In the genomic region with DNA sequence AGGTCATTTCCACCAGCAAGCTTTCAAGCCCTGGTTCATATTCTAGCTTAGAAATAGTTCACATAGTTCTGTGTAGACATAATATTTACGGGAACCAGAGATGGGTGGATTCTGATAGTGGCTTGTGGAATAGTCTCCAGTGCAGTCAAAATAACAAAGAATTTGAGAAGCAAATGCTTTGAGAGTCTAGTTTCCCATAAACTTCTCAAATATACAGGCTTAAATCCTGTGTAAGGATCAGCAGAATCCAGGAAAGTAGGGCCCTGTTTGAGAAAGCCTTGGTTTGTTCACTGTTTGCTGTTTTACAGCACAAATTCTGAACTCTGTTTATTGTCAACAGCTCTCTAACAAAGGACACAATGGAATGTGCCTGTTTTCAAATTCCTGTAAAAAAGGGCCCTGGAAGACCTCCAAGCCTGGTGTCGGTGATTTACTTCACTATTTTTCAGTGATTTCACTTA, we compare ENCODE assay signal across 14 cellular contexts. TPM values are rescaled to one million over a fixed set of nuclear protein-coding genes. Genes with fewer than 3 reads are reported as not detected.
DNase-seq lines count a peak whose midpoint lies in the region; ATAC-seq, FAIRE-seq and TF ChIP-seq lines count a peak whose summit lies in the region.
"Had no signal": no experiment of that assay in that cellular context is flagged by ENCODE, and none has a peak within 500 bp of the region (broad histone marks: within the 10 kb centered on the region; RNA-seq: fewer than 3 reads in every experiment).

No MANE protein-coding gene starts in this region.

- no peak for TF ChIP-seq POLR2A in H1 (IDR thresholded peaks at IDR 0.05; ENCODE audit: control extremely low read depth in 1 of 2, low read depth in 2 of 2, low read length in 2 of 2)
- no peak for TF ChIP-seq POLR2A in suprapubic skin (IDR thresholded peaks at IDR 0.05)

- H3K27me3 Mint-ChIP-seq in HFFc6 (ENCODE audit: insufficient read depth) = peaks cover 2% of the 10 kb centered on the region; the same call in 1 of the 2 replicates

- no peak overlapping the region for H3K23ac ChIP-seq in H1 (ENCODE audit: insufficient read length)
- no peak overlapping the region for H3K23ac ChIP-seq in mesendoderm (ENCODE audit: low read length)

- H3K23me2 ChIP-seq in H1 (ENCODE audit: low read depth, low read length) = no peaks in the 10 kb centered on the region

- H2BK5ac ChIP-seq in H1 (ENCODE audit: low read depth, low read length) (no peak overlapping the region), mesendoderm (ENCODE audit: low read length) (no peak overlapping the region)

- peaks cover 19% of the 10 kb centered on the region for H3K4me1 Mint-ChIP-seq in HFFc6 (ENCODE audit: low read depth)
- H3K4me1 Mint-ChIP-seq: immature natural killer cell had no signal

- 82% methylated on average over 2 of the region's 2 CpGs; no CpG with 5 or more reads in 1 of the 2 experiments for WGBS in H1 (ENCODE audit: extremely low coverage in 1 of 2, insufficient coverage in 1 of 2, insufficient read length in 1 of 2, insufficient replicate concordance in 2 of 2, low coverage in 1 of 2, low lambda C conversion rate in 2 of 2, missing lambda C conversion rate in 1 of 2), 2 experiments
- no CpG with 5 or more reads among the region's 2 CpGs for WGBS in mesendoderm (ENCODE audit: extremely low coverage, insufficient coverage, low lambda C conversion rate)
- WGBS in suprapubic skin = 43% methylated on average over 2 of the region's 2 CpGs

- CTCF ChIA-PET in H1 (lab: Charles Lee; ENCODE audit: partially characterized antibody) = interaction anchor here (0.7 to 2.6 kb wide), 13 partner anchors 8 to 221 kb away, joined by 3 to 9 read pairs (median 4); no protein-coding TSS in a partner anchor

- no peak overlapping the region for H3K14ac ChIP-seq in H1 (ENCODE audit: insufficient read length)

- H3K4me2 ChIP-seq in H1 (ENCODE audit: insufficient read depth in 1 of 2, low read depth in 2 of 2, low read length in 2 of 2) = no peak overlapping the region
- no peak overlapping the region for H3K4me2 ChIP-seq in mesendoderm (ENCODE audit: low read length)

- H3K4ac ChIP-seq in H1 (replicated peaks; ENCODE audit: insufficient read length, low read depth, low read length) = no peak overlapping the region
- H3K4ac ChIP-seq in mesendoderm (ENCODE audit: low read depth, low read length) = no peak overlapping the region

- no peak overlapping the region for H3K4me3 ChIP-seq in H1 (ENCODE audit: extremely low read depth in 1 of 4, insufficient read depth in 2 of 4, low read depth in 3 of 4, low read length in 4 of 4)
- H3K4me3 ChIP-seq in mesendoderm (ENCODE audit: low read length) = no peak overlapping the region
- H3K4me3 ChIP-seq in suprapubic skin = no peak overlapping the region

- no peak for TF ChIP-seq CTCF in HFFc6 (IDR thresholded peaks at IDR 0.05)
- TF ChIP-seq CTCF in H1 (IDR thresholded peaks at IDR 0.05; ENCODE audit: control extremely low read depth in 1 of 3, insufficient read depth in 1 of 3, low read depth in 1 of 3, low read length in 3 of 3) = no peak
- no peak for TF ChIP-seq CTCF in suprapubic skin (IDR thresholded peaks at IDR 0.05)

- POLR2A ChIA-PET in H1 (lab: Charles Lee; ENCODE audit: partially characterized antibody) = interaction anchor here (1.0 to 5.9 kb wide), 8 partner anchors 9 to 27 kb away, joined by 3 to 54 read pairs (median 14); a partner anchor contains a TSS

- no peak overlapping the region for H4K91ac ChIP-seq in H1 (replicated peaks; ENCODE audit: insufficient read length, low read length)

- no peak overlapping the region for H3K27ac ChIP-seq in H1 (ENCODE audit: low read depth, low read length)
- no peak overlapping the region for H3K27ac ChIP-seq in mesendoderm (ENCODE audit: low read depth, low read length)
- peak overlapping the region; percentile 57 for H3K27ac ChIP-seq in suprapubic skin

- H4K8ac ChIP-seq in H1 (ENCODE audit: extremely low read depth, insufficient read depth, low read length) = no peak overlapping the region
- peak overlapping the region; percentile 56 for H4K8ac ChIP-seq in mesendoderm (ENCODE audit: low read depth, low read length)

- H3K4me1 ChIP-seq in H1 (replicated peaks in 1 of 4; ENCODE audit: control insufficient read depth in 3 of 4, insufficient read depth in 4 of 4, low read length in 3 of 4) (peaks cover 4 to 7% (median 6%) of the 10 kb centered on the region in 4 experiments; a peak in 5 of 7 replicates), mesendoderm (ENCODE audit: control insufficient read depth, low read depth, low read length) (no peaks in the 10 kb centered on the region), suprapubic skin (peaks cover 37% of the 10 kb centered on the region)

- ATAC-seq in GM21381 (IDR thresholded peaks at IDR 0.05; ENCODE audit: unreplicated experiment) (no peak), GM18909 (IDR thresholded peaks at IDR 0.05; ENCODE audit: poor library complexity, unreplicated experiment) (no peak)
- ATAC-seq: activated CD8-positive, alpha-beta T cell treated with anti-CD3 and anti-CD28 coated beads, Interleukin-2, amount 10 ng/mL, durations not matched to agents 7 days and 5 days had no signal

- peak overlapping the region; percentile 81 for H3K27ac Mint-ChIP-seq in HFFc6
- H3K27ac Mint-ChIP-seq: activated CD8-positive, alpha-beta T cell treated with anti-CD3 and anti-CD28 coated beads, Interleukin-2, amount 10 ng/mL, durations not matched to agents 7 days and 5 days had no signal

- peak overlapping the region; percentile 24 for H2AFZ ChIP-seq in H1 (ENCODE audit: low read length)

- FAIRE-seq in H1 (lab: Jason Lieb, UNC) = no peak
- FAIRE-seq: D721Med had no signal

- H3K56ac ChIP-seq in H1 (replicated peaks; ENCODE audit: insufficient read length, low read depth, low read length) = no peak overlapping the region
- H3K56ac ChIP-seq in mesendoderm (ENCODE audit: low read length) = peak overlapping the region; percentile 5

- no peaks in the 10 kb centered on the region for H3K9me3 Mint-ChIP-seq in HFFc6

- no peak overlapping the region; the same call in 1 of the 2 replicates for H2BK12ac ChIP-seq in H1 (ENCODE audit: low read depth, low read length)

- H2AK5ac ChIP-seq in H1 (ENCODE audit: low read depth, low read length) (no peak overlapping the region), mesendoderm (ENCODE audit: low read length) (no peak overlapping the region)

- H2BK20ac ChIP-seq in H1 (ENCODE audit: low read length) = no peak overlapping the region

- H3K36me3 ChIP-seq in H1 (ENCODE audit: control insufficient read depth in 2 of 4, insufficient read depth in 4 of 4, low read length in 3 of 4) (no peaks in the 10 kb centered on the region), mesendoderm (ENCODE audit: control insufficient read depth, insufficient read depth, low read length) (no peaks in the 10 kb centered on the region), suprapubic skin (no peaks in the 10 kb centered on the region)

- H3K79me2 ChIP-seq in H1 (ENCODE audit: control insufficient read depth in 1 of 2, insufficient read depth in 2 of 2, low read length in 2 of 2) (no peaks in the 10 kb centered on the region), mesendoderm (ENCODE audit: control insufficient read depth, insufficient read depth, low read length) (no peaks in the 10 kb centered on the region)

- H3K9ac ChIP-seq in H1 (replicated peaks in 1 of 4; ENCODE audit: extremely low read depth in 1 of 4, low read depth in 3 of 4, low read length in 3 of 4) (no peak overlapping the region), mesendoderm (ENCODE audit: low read length) (no peak overlapping the region)

- H3K9me3 ChIP-seq in H1 (ENCODE audit: insufficient read depth in 2 of 2, low read depth in 1 of 2, low read length in 1 of 2) (no peaks in the 10 kb centered on the region), suprapubic skin (no peaks in the 10 kb centered on the region)

- TF ChIP-seq EP300 in H1 (IDR thresholded peaks at IDR 0.05; ENCODE audit: borderline replicate concordance in 1 of 2, low read depth in 2 of 2, low read length in 2 of 2) (no peak), suprapubic skin (IDR thresholded peaks at IDR 0.05) (no peak)

- H2BK15ac ChIP-seq in H1 (ENCODE audit: low read length) (no peak overlapping the region), mesendoderm (replicated peaks; ENCODE audit: low read depth) (no peak overlapping the region)

- H4K20me1 ChIP-seq in H1 (replicated peaks in 1 of 2; ENCODE audit: control insufficient read depth in 1 of 2, insufficient read depth in 2 of 2, low read length in 2 of 2) = no peaks in the 10 kb centered on the region

- no peak for TF ChIP-seq RAD21 in H1 (IDR thresholded peaks at IDR 0.05 in 1 of 2, conservative IDR thresholded peaks at IDR 0.05 in 1 of 2; ENCODE audit: low read depth in 2 of 2, low read length in 2 of 2)

- H3K27me3 ChIP-seq in H1 (replicated peaks in 1 of 4; ENCODE audit: control insufficient read depth in 3 of 4, extremely low read depth in 1 of 4, insufficient read depth in 3 of 4, low read length in 3 of 4) = no peaks in the 10 kb centered on the region
- H3K27me3 ChIP-seq in mesendoderm (ENCODE audit: insufficient read depth, low read length, poor library complexity) = no peaks in the 10 kb centered on the region
- H3K27me3 ChIP-seq in suprapubic skin = no peaks in the 10 kb centered on the region

- H2BK120ac ChIP-seq in H1 (replicated peaks; ENCODE audit: low read depth, low read length) (no peak overlapping the region), mesendoderm (ENCODE audit: low read depth, low read length) (no peak overlapping the region)

- H3K79me1 ChIP-seq in H1 (ENCODE audit: low read depth, low read length) (no peaks in the 10 kb centered on the region), mesendoderm (ENCODE audit: low read length) (no peaks in the 10 kb centered on the region)

- H3K18ac ChIP-seq in H1 (ENCODE audit: extremely low read depth, low read length) (no peak overlapping the region), mesendoderm (ENCODE audit: low read length) (no peak overlapping the region)

- peak; percentile 69 for DNase-seq in HFFc6
- DNase-seq in H1 (ENCODE audit: low read depth in 1 of 2, low spot score in 2 of 2) = no peak
- DNase-seq in mesendoderm = peak; percentile 61
- DNase-seq in suprapubic skin (ENCODE audit: low spot score in 2 of 2) = peak; percentile 55 to 58
- DNase-seq in T-helper 9 cell = no peak
- no peak for DNase-seq in NCI-H1436 (lab: John Stamatoyannopoulos, UW)
- DNase-seq: activated CD8-positive, alpha-beta T cell treated with anti-CD3 and anti-CD28 coated beads, Interleukin-2, amount 10 ng/mL, durations not matched to agents 7 days and 5 days; central memory CD4-positive, alpha-beta T cell; H7; immature natural killer cell; NCI-H1694 had no signal

- H4K5ac ChIP-seq in H1 (ENCODE audit: insufficient read length, low read depth, low read length) (no peak overlapping the region), mesendoderm (ENCODE audit: low read length) (no peak overlapping the region)

- H3K36me3 Mint-ChIP-seq in HFFc6 (ENCODE audit: low read depth) = no peaks in the 10 kb centered on the region
- H3K36me3 Mint-ChIP-seq: immature natural killer cell had no signal

- no peak overlapping the region; the same call in 1 of the 2 replicates for H3K4me3 Mint-ChIP-seq in HFFc6
- H3K4me3 Mint-ChIP-seq: activated CD8-positive, alpha-beta T cell treated with anti-CD3 and anti-CD28 coated beads, Interleukin-2, amount 10 ng/mL, durations not matched to agents 7 days and 5 days; immature natural killer cell had no signal

RNA-seq across cellular contexts. Expression of a gene that starts 11.5 kb away (rescaled TPM):
- 100 to 1,000 TPM; 118 to 368 (median 342) TPM for total RNA-seq in HFFc6 (2021; fragmentation: NEBNext Ultra II Directional; extraction: Animal tissue kit (Norgen Biotek cat#: 25700))
- 51.5 and 51.8 TPM in 2 replicates for total RNA-seq in H1 (2021; fragmentation: NEBNext Ultra II Directional; extraction: Animal tissue kit (Norgen Biotek cat#: 25700))
- polyA plus RNA-seq in H1 (2011; rRNA removed) = 50.2 and 74.5 TPM in 2 replicates
- 29.8 TPM for polyA plus RNA-seq in H1 (2011; cell fraction: cytosol; rRNA removed)
- 236 TPM for polyA plus RNA-seq in H1 (2011; cell fraction: nucleus; rRNA removed)
- polyA plus RNA-seq in H1 (2012, experiment 1 of 2) = 36.4 to 90.0 TPM (median 56.1 TPM) in 4 replicates
- polyA plus RNA-seq in H1 (2012, experiment 2 of 2) = 60.5 TPM
- polyA plus RNA-seq in H1 (2013, experiment 1 of 2) = 8.6 TPM
- polyA plus RNA-seq in H1 (2013, experiment 2 of 2) = 8.3 TPM
- 35.8 and 91.1 TPM in 2 replicates for polyA minus RNA-seq in H1 (2011; rRNA and poly(A)+ RNA removed)
- polyA minus RNA-seq in H1 (2011; cell fraction: cytosol; rRNA and poly(A)+ RNA removed) = 38.5 TPM
- polyA minus RNA-seq in H1 (2011; cell fraction: nucleus; rRNA and poly(A)+ RNA removed) = 604 TPM
- polyA plus RNA-seq in mesendoderm (2013, experiment 1 of 2) = 30.2 TPM
- 33.0 TPM for polyA plus RNA-seq in mesendoderm (2013, experiment 2 of 2)
- 1,000 to 10,000 TPM; 2,120 to 3,987 (median 3,212) TPM for total RNA-seq in suprapubic skin

Comparison
In these comparisons a context has a peak if more than half of its experiments do, and no peak if none do; other contexts are left out.
1. DNase-seq: peak in HFFc6 (single experiment), mesendoderm (single experiment) and suprapubic skin (2 of 2); none in H1 (0 of 2), T-helper 9 cell (single experiment) and NCI-H1436 (single experiment).
2. RNA of a gene that starts 11.5 kb away (total RNA-seq): 2,120 to 3,987 TPM in suprapubic skin; 118 to 368 TPM in HFFc6 and 51.5 to 51.8 TPM in H1; every median in the first group is over 4 times any median in the second.